ENCODE assay signal across 17 cellular contexts in genomic region chr2:219886615-219887014, GRCh38.
DNase-seq lines count a peak whose midpoint lies in the region; ATAC-seq and TF ChIP-seq lines count a peak whose summit lies in the region.
"Had no signal": no experiment of that assay in that cellular context is flagged by ENCODE, and none has a peak within 500 bp of the region (broad histone marks: within the 10 kb centered on the region; RNA-seq: fewer than 3 reads in every experiment).

No MANE protein-coding gene starts in this region.

- no peak for TF ChIP-seq EP300 in SK-N-SH (IDR thresholded peaks at IDR 0.05; ENCODE audit: borderline replicate concordance in 1 of 2, low read depth in 1 of 2, low read length in 1 of 2)

- H3K4me2 ChIP-seq in SK-N-SH (no peak overlapping the region), IMR-90 (ENCODE audit: low read depth, low read length) (no peak overlapping the region)

- H4K91ac ChIP-seq in IMR-90 (ENCODE audit: insufficient read depth, low read depth, low read length) = no peak overlapping the region

- in situ Hi-C loops in IMR-90 (cut with MboI; ENCODE audit: low sequenced_read_pairs) = no loop called here

- TF ChIP-seq POLR2A in IMR-90 (IDR thresholded peaks at IDR 0.05; ENCODE audit: low read depth, low read length) (no peak), prostate gland (IDR thresholded peaks at IDR 0.05) (no peak)

- H2AFZ ChIP-seq in SK-N-SH (ENCODE audit: low read depth) = no peak overlapping the region
- no peak overlapping the region for H2AFZ ChIP-seq in IMR-90 (replicated peaks; ENCODE audit: low read length, poor library complexity)

- H4K20me1 ChIP-seq in SK-N-SH (ENCODE audit: insufficient read depth) (no peaks in the 10 kb centered on the region), IMR-90 (ENCODE audit: insufficient read depth, low read length) (no peaks in the 10 kb centered on the region)

- no peaks in the 10 kb centered on the region for H3K79me2 ChIP-seq in SK-N-SH (ENCODE audit: insufficient read depth)

- no peak for DNase-seq in SK-N-SH
- DNase-seq in IMR-90 = peak; percentile 22
- no peak for DNase-seq in chondrocyte (ENCODE audit: low spot score)
- no peak for DNase-seq in retinal pigment epithelial cell (ENCODE audit: low read depth)
- DNase-seq in activated naive CD4-positive, alpha-beta T cell treated with anti-CD3 and anti-CD28 coated beads, Interleukin-2, amount 10 ng/mL, durations not matched to agents 7 days and 5 days = no peak
- no peak for DNase-seq in prostate gland (ENCODE audit: low spot score)
- DNase-seq in posterior vena cava (ENCODE audit: low spot score) = no peak
- DNase-seq: activated CD4-positive, alpha-beta T cell treated with anti-CD3 and anti-CD28 coated beads, Interleukin-2, amount 10 ng/mL, durations not matched to agents 24 days and 14 days; effector CD4-positive, alpha-beta T cell; MG63; NCI-H2081 treated with DMSO at 0.1 percent for 48 hours; SHP77 treated with DMSO at 0.1 percent for 48 hours; stimulated activated CD4-positive, alpha-beta T cell treated with anti-CD3 and anti-CD28 coated beads, Interleukin-15, amount 100 ng/mL, for 24 hours; stomach; T-helper 9 cell had no signal

- TF ChIP-seq CTCF in SK-N-SH (IDR thresholded peaks at IDR 0.05) (no peak), IMR-90 (conservative IDR thresholded peaks at IDR 0.05; ENCODE audit: low read depth, low read length) (0 out of 2 replicates have a peak, but pooled peaks have one; percentile 30), chondrocyte (IDR thresholded peaks at IDR 0.05) (peak; percentile 48), retinal pigment epithelial cell (conservative IDR thresholded peaks at IDR 0.05; ENCODE audit: low read depth, low read length) (peak; percentile 46), prostate gland (IDR thresholded peaks at IDR 0.05) (no peak)

- no peaks in the 10 kb centered on the region for H3K79me1 ChIP-seq in IMR-90 (ENCODE audit: low read depth in 1 of 2, low read length in 2 of 2)

- H3K18ac ChIP-seq in IMR-90 (ENCODE audit: low read depth, low read length) = no peak overlapping the region

- H4K8ac ChIP-seq in IMR-90 (ENCODE audit: low read depth in 2 of 2, low read length in 2 of 2) = no peak overlapping the region

- no peak overlapping the region for H2AK5ac ChIP-seq in IMR-90 (ENCODE audit: low read depth, low read length)

- no peaks in the 10 kb centered on the region for H3K9me2 ChIP-seq in SK-N-SH

- H3K4me1 ChIP-seq in SK-N-SH (ENCODE audit: control insufficient read depth in 1 of 2, insufficient read depth in 2 of 2, low read depth in 1 of 2, low read length in 1 of 2) (no peaks in the 10 kb centered on the region), IMR-90 (ENCODE audit: control insufficient read depth, insufficient read depth, low read length) (no peaks in the 10 kb centered on the region), prostate gland (replicated peaks) (no peaks in the 10 kb centered on the region)
- H3K4me1 ChIP-seq: stomach had no signal

- peaks cover 2% of the 10 kb centered on the region for H3K27me3 Mint-ChIP-seq in chondrocyte (ENCODE audit: low read depth)
- H3K27me3 Mint-ChIP-seq in activated naive CD4-positive, alpha-beta T cell treated with anti-CD3 and anti-CD28 coated beads, Interleukin-2, amount 10 ng/mL, durations not matched to agents 7 days and 5 days = no peaks in the 10 kb centered on the region
- H3K27me3 Mint-ChIP-seq: activated CD4-positive, alpha-beta T cell treated with anti-CD3 and anti-CD28 coated beads, Interleukin-2, amount 10 ng/mL, durations not matched to agents 24 days and 14 days had no signal

- no peak overlapping the region for H3K4me3 ChIP-seq in SK-N-SH (ENCODE audit: low read depth in 2 of 2, low read length in 1 of 2)
- no peak overlapping the region for H3K4me3 ChIP-seq in IMR-90 (ENCODE audit: insufficient read depth, low read depth, low read length)
- H3K4me3 ChIP-seq in retinal pigment epithelial cell (ENCODE audit: low read length) = no peak overlapping the region
- no peak overlapping the region for H3K4me3 ChIP-seq in prostate gland
- H3K4me3 ChIP-seq: MG63, stomach had no signal

- H3K4me1 Mint-ChIP-seq in chondrocyte (ENCODE audit: low read depth) = peaks cover 3% of the 10 kb centered on the region
- no peaks in the 10 kb centered on the region for H3K4me1 Mint-ChIP-seq in activated naive CD4-positive, alpha-beta T cell treated with anti-CD3 and anti-CD28 coated beads, Interleukin-2, amount 10 ng/mL, durations not matched to agents 7 days and 5 days
- H3K4me1 Mint-ChIP-seq: activated CD4-positive, alpha-beta T cell treated with anti-CD3 and anti-CD28 coated beads, Interleukin-2, amount 10 ng/mL, durations not matched to agents 24 days and 14 days; activated naive CD4-positive, alpha-beta T cell treated with anti-CD3 and anti-CD28 coated beads, Interleukin-2, amount 50 U/mL, for 24 hours had no signal

- H3K36me3 ChIP-seq in SK-N-SH (replicated peaks in 1 of 2; ENCODE audit: control insufficient read depth in 1 of 2, insufficient read depth in 2 of 2, low read length in 1 of 2) (no peaks in the 10 kb centered on the region), IMR-90 (ENCODE audit: control insufficient read depth, insufficient read depth, low read length) (no peaks in the 10 kb centered on the region), prostate gland (no peaks in the 10 kb centered on the region)
- H3K36me3 ChIP-seq: MG63, stomach had no signal

- dilution Hi-C loops in IMR-90 (cut with HindIII; ENCODE audit: low sequenced_read_pairs, unreplicated experiment) = no loop called here

- intact Hi-C loops in IMR-90 (cut with micrococcal nuclease) (no loop called here), prostate gland (cut with DNase I) (no loop called here), posterior vena cava (cut with DNase I) (no loop called here)

- H3K23ac ChIP-seq in IMR-90 (ENCODE audit: low read depth, low read length) = no peak overlapping the region

- ATAC-seq in SK-N-SH treated with all-trans-retinoic acid at 6 μM for 48 hours (0 out of 3 replicates have a peak, but pooled peaks have one; percentile 35), IMR-90 (ENCODE audit: low read depth) (peak; percentile 64)

- H2AK9ac ChIP-seq in IMR-90 (replicated peaks; ENCODE audit: low read depth, low read length, poor library complexity) = no peak overlapping the region

- no peaks in the 10 kb centered on the region for H3F3A ChIP-seq in SK-N-SH (replicated peaks; ENCODE audit: insufficient read depth)

- H2BK15ac ChIP-seq in IMR-90 (ENCODE audit: low read depth, low read length) = no peak overlapping the region

- no peak overlapping the region for H3K27ac Mint-ChIP-seq in chondrocyte (ENCODE audit: unreplicated experiment)
- H3K27ac Mint-ChIP-seq in activated naive CD4-positive, alpha-beta T cell treated with anti-CD3 and anti-CD28 coated beads, Interleukin-2, amount 10 ng/mL, durations not matched to agents 7 days and 5 days = no peak overlapping the region
- H3K27ac Mint-ChIP-seq: activated CD4-positive, alpha-beta T cell treated with anti-CD3 and anti-CD28 coated beads, Interleukin-2, amount 10 ng/mL, durations not matched to agents 24 days and 14 days; activated naive CD4-positive, alpha-beta T cell treated with anti-CD3 and anti-CD28 coated beads, Interleukin-2, amount 50 U/mL, for 24 hours had no signal

- H3K4me3 Mint-ChIP-seq in chondrocyte (ENCODE audit: unreplicated experiment) = no peak overlapping the region
- no peak overlapping the region for H3K4me3 Mint-ChIP-seq in activated naive CD4-positive, alpha-beta T cell treated with anti-CD3 and anti-CD28 coated beads, Interleukin-2, amount 10 ng/mL, durations not matched to agents 7 days and 5 days
- H3K4me3 Mint-ChIP-seq: activated CD4-positive, alpha-beta T cell treated with anti-CD3 and anti-CD28 coated beads, Interleukin-2, amount 10 ng/mL, durations not matched to agents 24 days and 14 days; activated naive CD4-positive, alpha-beta T cell treated with anti-CD3 and anti-CD28 coated beads, Interleukin-2, amount 50 U/mL, for 24 hours had no signal

- no peak overlapping the region for H2BK20ac ChIP-seq in IMR-90 (ENCODE audit: low read depth, low read length)

- no TSS peak for BruUV-seq in IMR-90 (replicated peaks; lab: Mats Ljungman, UMichigan)

- H3K27me3 ChIP-seq in SK-N-SH (ENCODE audit: insufficient read depth) (no peaks in the 10 kb centered on the region), IMR-90 (ENCODE audit: control insufficient read depth, insufficient read depth, low read length) (no peaks in the 10 kb centered on the region), prostate gland (replicated peaks; ENCODE audit: insufficient read depth) (no peaks in the 10 kb centered on the region)
- H3K27me3 ChIP-seq: MG63 had no signal

- H3K4ac ChIP-seq in IMR-90 (ENCODE audit: low read depth, low read length) = no peak overlapping the region

- H2BK5ac ChIP-seq in IMR-90 (ENCODE audit: low read depth, low read length, poor library complexity, severe bottlenecking) = no peak overlapping the region

- H3K9me1 ChIP-seq in IMR-90 (ENCODE audit: insufficient read depth, low read length) = no peaks in the 10 kb centered on the region

- H2BK120ac ChIP-seq in IMR-90 (ENCODE audit: low read depth, low read length) = no peak overlapping the region

- H3K27ac ChIP-seq in SK-N-SH (ENCODE audit: low read depth in 2 of 2, low read length in 1 of 2) = no peak overlapping the region
- H3K27ac ChIP-seq in IMR-90 (ENCODE audit: insufficient read depth, low read length) = no peak overlapping the region
- H3K27ac ChIP-seq in prostate gland = no peak overlapping the region
- H3K27ac ChIP-seq: stomach had no signal

- TF ChIP-seq RAD21 in SK-N-SH (IDR thresholded peaks at IDR 0.05; ENCODE audit: low read length) = no peak
- TF ChIP-seq RAD21 in IMR-90 (IDR thresholded peaks at IDR 0.05; ENCODE audit: low read length) = peak; percentile 36; the same call in 1 of the 2 replicates

- H3K9me3 ChIP-seq in SK-N-SH = no peaks in the 10 kb centered on the region
- H3K9me3 ChIP-seq in IMR-90 (ENCODE audit: control insufficient read depth, insufficient read depth, low read length) = no peaks in the 10 kb centered on the region
- no peaks in the 10 kb centered on the region for H3K9me3 ChIP-seq in prostate gland
- H3K9me3 ChIP-seq: MG63 had no signal

- no peaks in the 10 kb centered on the region for H3K9me3 Mint-ChIP-seq in chondrocyte (ENCODE audit: low read depth)
- no peaks in the 10 kb centered on the region for H3K9me3 Mint-ChIP-seq in activated naive CD4-positive, alpha-beta T cell treated with anti-CD3 and anti-CD28 coated beads, Interleukin-2, amount 10 ng/mL, durations not matched to agents 7 days and 5 days
- H3K9me3 Mint-ChIP-seq: activated CD4-positive, alpha-beta T cell treated with anti-CD3 and anti-CD28 coated beads, Interleukin-2, amount 10 ng/mL, durations not matched to agents 24 days and 14 days; activated naive CD4-positive, alpha-beta T cell treated with anti-CD3 and anti-CD28 coated beads, Interleukin-2, amount 50 U/mL, for 24 hours had no signal

- 16% methylated on average over 2 of the region's 2 CpGs for WGBS in SK-N-SH (ENCODE audit: low lambda C conversion rate)
- no CpG with 5 or more reads among the region's 2 CpGs for WGBS in IMR-90 (ENCODE audit: extremely low coverage in 2 of 2, insufficient read length in 1 of 2), 2 experiments
- WGBS in prostate gland = 87% methylated on average over 2 of the region's 2 CpGs

- CTCF ChIA-PET in SK-N-SH (lab: Yijun Ruan, JAX) (no interaction called here), IMR-90 (lab: Yijun Ruan, JAX) (interaction anchor here (0.6 kb wide), 1 partner anchor 931 kb away, joined by 3 read pairs; no protein-coding TSS in a partner anchor)
- CTCF ChIA-PET in activated naive CD4-positive, alpha-beta T cell treated with anti-CD3 and anti-CD28 coated beads, Interleukin-2, amount 10 ng/mL, durations not matched to agents 7 days and 5 days (lab: Charles Lee) = no interaction called here

- POLR2A ChIA-PET in SK-N-SH (lab: Yijun Ruan, JAX) = no interaction called here
- POLR2A ChIA-PET in IMR-90 (lab: Charles Lee; ENCODE audit: unreplicated experiment) = no interaction called here

- no peak overlapping the region for H3K56ac ChIP-seq in IMR-90 (ENCODE audit: extremely low read depth, insufficient read depth, low read length)

- no peak overlapping the region for H3K9ac ChIP-seq in SK-N-SH
- no peak overlapping the region for H3K9ac ChIP-seq in IMR-90 (ENCODE audit: low read depth, low read length)

- H4K5ac ChIP-seq in IMR-90 (ENCODE audit: low read depth, low read length) = no peak overlapping the region

- no peak overlapping the region for H3K14ac ChIP-seq in IMR-90 (replicated peaks; ENCODE audit: low read depth, low read length)

- H3K36me3 Mint-ChIP-seq in chondrocyte (ENCODE audit: low read depth) = no peaks in the 10 kb centered on the region
- no peaks in the 10 kb centered on the region for H3K36me3 Mint-ChIP-seq in activated naive CD4-positive, alpha-beta T cell treated with anti-CD3 and anti-CD28 coated beads, Interleukin-2, amount 10 ng/mL, durations not matched to agents 7 days and 5 days
- H3K36me3 Mint-ChIP-seq: activated naive CD4-positive, alpha-beta T cell treated with anti-CD3 and anti-CD28 coated beads, Interleukin-2, amount 50 U/mL, for 24 hours had no signal

Comparison
In these comparisons a context has a peak if more than half of its experiments do, and no peak if none do; other contexts are left out.
1. CTCF ChIP-seq: peak in IMR-90 (single experiment), chondrocyte (single experiment) and retinal pigment epithelial cell (single experiment); none in SK-N-SH (single experiment) and prostate gland (0 of 4).